8 cellular contexts compared by ENCODE assay signal in genomic region chr11:75563978-75564552, GRCh38. TPM values are rescaled to one million over a fixed set of nuclear protein-coding genes. Genes with fewer than 3 reads are reported as not detected.
DNase-seq lines count a peak whose midpoint lies in the region; ATAC-seq, FAIRE-seq and TF ChIP-seq lines count a peak whose summit lies in the region.

No MANE protein-coding gene starts in this region.

- FAIRE-seq in GM12892 (lab: Jason Lieb, UNC): no peak

- H3F3A ChIP-seq in SK-N-SH (replicated peaks; ENCODE audit: insufficient read depth): peaks cover 28% of the 10 kb centered on the region

- intact Hi-C loops in spleen (cut with DNase I; ENCODE audit: low total_unique reads): no loop called here

- DNase-seq in SK-N-SH: no peak
- DNase-seq in astrocyte of the cerebellum (ENCODE audit: low read depth): peak; percentile 65
- DNase-seq in spleen: no peak
- no peak for DNase-seq in left lobe of liver (ENCODE audit: low spot score)
- no peak for DNase-seq in GM12892 (ENCODE audit: insufficient read length)
- no peak for DNase-seq in NCI-H146 (lab: John Stamatoyannopoulos, UW)

- H3K27ac ChIP-seq in SK-N-SH (ENCODE audit: low read depth in 2 of 2, low read length in 1 of 2) (peak overlapping the region; percentile 92 to 98), spleen (peak overlapping the region; percentile 93 to 98 (median 95))

- ATAC-seq in SK-N-SH treated with all-trans-retinoic acid at 6 μM for 48 hours (no peak), left lobe of liver (no peak)

- peaks cover 53% of the 10 kb centered on the region for H4K20me1 ChIP-seq in SK-N-SH (ENCODE audit: insufficient read depth)

- no peaks in the 10 kb centered on the region for H3K9me3 ChIP-seq in SK-N-SH
- peaks cover 2% of the 10 kb centered on the region for H3K9me3 ChIP-seq in iPS-18c (ENCODE audit: control insufficient read depth, insufficient read depth, low read length)
- no peaks in the 10 kb centered on the region for H3K9me3 ChIP-seq in spleen

- H3K27me3 ChIP-seq in SK-N-SH (ENCODE audit: insufficient read depth) (no peaks in the 10 kb centered on the region), spleen (replicated peaks in 1 of 7) (peaks cover 0 to 13% (median 0%) of the 10 kb centered on the region in 7 donors)

- in situ Hi-C loops in astrocyte of the cerebellum (cut with HindIII; ENCODE audit: low sequenced_read_pairs): no loop called here

- TF ChIP-seq EP300 in SK-N-SH (IDR thresholded peaks at IDR 0.05; ENCODE audit: borderline replicate concordance in 1 of 2, low read depth in 1 of 2, low read length in 1 of 2): no peak

- POLR2A ChIA-PET in SK-N-SH (lab: Yijun Ruan, JAX): interaction anchor here (2.5 to 3.8 kb wide), 2 partner anchors 10 kb away, joined by 12 to 16 read pairs; no protein-coding TSS in a partner anchor

- TF ChIP-seq POLR2A in spleen (IDR thresholded peaks at IDR 0.05): no peak
- TF ChIP-seq POLR2A in GM12892 (IDR thresholded peaks at IDR 0.05; ENCODE audit: low read depth, low read length): no peak

- no peak overlapping the region for H2AFZ ChIP-seq in SK-N-SH (ENCODE audit: low read depth)

- TF ChIP-seq CTCF in SK-N-SH (IDR thresholded peaks at IDR 0.05) (peak; percentile 33), astrocyte of the cerebellum (IDR thresholded peaks at IDR 0.05; ENCODE audit: low read depth, low read length, missing control alignments) (peak; percentile 73), spleen (IDR thresholded peaks at IDR 0.05 in 8 of 11, conservative IDR thresholded peaks at IDR 0.05 in 3 of 11) (peak in 7 of 11 experiments; percentile 17 to 53 (median 34))

- CTCF ChIA-PET in SK-N-SH (lab: Yijun Ruan, JAX): interaction anchor here (0.6 to 6.3 kb wide), 5 partner anchors 11 to 48 kb away, joined by 3 to 45 read pairs (median 5); no protein-coding TSS in a partner anchor

- WGBS in SK-N-SH (ENCODE audit: low lambda C conversion rate): 64% methylated on average over 6 of the region's 9 CpGs
- WGBS in spleen, 5 donors: 28 to 73% (median 62%) methylated on average over 6 to 9 of the region's 9 CpGs; no CpG with 5 or more reads in 1 of the 5 donors

- H3K4me2 ChIP-seq in SK-N-SH: peak overlapping the region; percentile 87

- H3K9me2 ChIP-seq in SK-N-SH: no peaks in the 10 kb centered on the region

- H3K4me3 ChIP-seq in SK-N-SH (ENCODE audit: low read depth in 2 of 2, low read length in 1 of 2) (peak overlapping the region; percentile 77 to 89), astrocyte of the cerebellum (ENCODE audit: low read depth, low read length) (peak overlapping the region; percentile 80), iPS-18c (ENCODE audit: insufficient read depth, low read depth, low read length) (peak overlapping the region; percentile 89), spleen (peak overlapping the region in 7 of 8 donors; percentile 72 to 89 (median 74))

- H3K36me3 ChIP-seq in SK-N-SH (replicated peaks in 1 of 2; ENCODE audit: control insufficient read depth in 1 of 2, insufficient read depth in 2 of 2, low read length in 1 of 2): peaks cover 22 to 42% of the 10 kb centered on the region in 2 experiments
- peaks cover 0 to 33% (median 29%) of the 10 kb centered on the region in 6 donors for H3K36me3 ChIP-seq in spleen

- H3K79me2 ChIP-seq in SK-N-SH (ENCODE audit: insufficient read depth): peaks cover 66% of the 10 kb centered on the region

- H3K4me1 ChIP-seq in SK-N-SH (ENCODE audit: control insufficient read depth in 1 of 2, insufficient read depth in 2 of 2, low read depth in 1 of 2, low read length in 1 of 2) (peaks cover 30 to 41% of the 10 kb centered on the region in 2 experiments), spleen (peaks cover 37 to 94% (median 63%) of the 10 kb centered on the region in 6 donors)

- H3K9ac ChIP-seq in SK-N-SH: peak overlapping the region; percentile 97

- no peak for TF ChIP-seq RAD21 in SK-N-SH (IDR thresholded peaks at IDR 0.05; ENCODE audit: low read length)

TF ChIP-seq in SK-N-SH, 30 proteins besides CTCF, POLR2A, EP300 and RAD21:
- TF ChIP-seq ZBTB33 (IDR thresholded peaks at IDR 0.05; ENCODE audit: borderline replicate concordance, low read depth): 0 out of 2 replicates have a peak, but pooled peaks have one; percentile 11
- TF ChIP-seq SIN3A (IDR thresholded peaks at IDR 0.05; ENCODE audit: borderline replicate concordance, low read depth, low read length): no peak

TF ChIP-seq in SK-N-SH treated with all-trans-retinoic acid at 6 μM for 48 hours, 23 proteins besides CTCF, POLR2A, EP300 and RAD21:
- TF ChIP-seq ZNF8 (CRISPR knock-in tag; IDR thresholded peaks at IDR 0.05) (no peak), ZNF70 (CRISPR knock-in tag; IDR thresholded peaks at IDR 0.05) (no peak), ISL1 (CRISPR knock-in tag; IDR thresholded peaks at IDR 0.05) (no peak), POU6F1 (CRISPR knock-in tag; IDR thresholded peaks at IDR 0.05; ENCODE audit: borderline replicate concordance, low read depth) (no peak), TCF4 (CRISPR knock-in tag; IDR thresholded peaks at IDR 0.05; ENCODE audit: borderline replicate concordance) (no peak), GLIS3 (CRISPR knock-in tag; IDR thresholded peaks at IDR 0.05) (no peak), ZC3H10 (CRISPR knock-in tag; IDR thresholded peaks at IDR 0.05) (no peak), ZFP30 (CRISPR knock-in tag; IDR thresholded peaks at IDR 0.05) (no peak), SNAI2 (CRISPR knock-in tag; IDR thresholded peaks at IDR 0.05) (no peak), CSDC2 (CRISPR knock-in tag; IDR thresholded peaks at IDR 0.05) (no peak), BACH2 (CRISPR knock-in tag; IDR thresholded peaks at IDR 0.05; ENCODE audit: borderline replicate concordance) (no peak)
TF ChIP-seq in SK-N-SH treated with all-trans-retinoic acid at 6 μM for 48 hours: peak in this region for 0.

RNA-seq across cellular contexts. Expression of gene SERPINH1, which starts 2.0 kb away (rescaled TPM):
- polyA plus RNA-seq in SK-N-SH (2012; rRNA removed) (221 and 293 TPM in 2 replicates), spleen (10 to 100 TPM; 19.0 to 39.1 (median 33.0) TPM)
- polyA plus RNA-seq in SK-N-SH (2012; cell fraction: cytosol; rRNA removed): 145 and 210 TPM in 2 replicates
- 282 and 307 TPM in 2 replicates for polyA plus RNA-seq in SK-N-SH (2012; cell fraction: nucleus; rRNA removed)
- total RNA-seq in spleen (100 to 1,000 TPM in 2 of 7 donors, 10 to 100 TPM in 5; 54.9 to 145 (median 87.5) TPM), left lobe of liver (21.6 TPM)
- polyA plus RNA-seq in GM12892 (2012; ENCODE audit: missing spikeins): 10.9 TPM

RNA-seq across cellular contexts. Expression of gene GDPD5, which starts 38.3 kb away (rescaled TPM):
- polyA plus RNA-seq in SK-N-SH (2012; rRNA removed): 1.6 and 2.2 TPM in 2 replicates
- 0.55 and 0.97 TPM in 2 replicates for polyA plus RNA-seq in SK-N-SH (2012; cell fraction: cytosol; rRNA removed)
- 5.5 and 7.6 TPM in 2 replicates for polyA plus RNA-seq in SK-N-SH (2012; cell fraction: nucleus; rRNA removed)
- total RNA-seq in spleen: 100 to 1,000 TPM in 6 of 7 donors, 10 to 100 TPM in 1; 97.0 to 273 (median 144) TPM
- 100 to 1,000 TPM in 2 of 3 donors, 10 to 100 TPM in 1; 44.6 to 248 (median 147) TPM for polyA plus RNA-seq in spleen
- 9.1 TPM for total RNA-seq in left lobe of liver
- 11.5 TPM for polyA plus RNA-seq in GM12892 (2012; ENCODE audit: missing spikeins)
